In the genomic region with DNA sequence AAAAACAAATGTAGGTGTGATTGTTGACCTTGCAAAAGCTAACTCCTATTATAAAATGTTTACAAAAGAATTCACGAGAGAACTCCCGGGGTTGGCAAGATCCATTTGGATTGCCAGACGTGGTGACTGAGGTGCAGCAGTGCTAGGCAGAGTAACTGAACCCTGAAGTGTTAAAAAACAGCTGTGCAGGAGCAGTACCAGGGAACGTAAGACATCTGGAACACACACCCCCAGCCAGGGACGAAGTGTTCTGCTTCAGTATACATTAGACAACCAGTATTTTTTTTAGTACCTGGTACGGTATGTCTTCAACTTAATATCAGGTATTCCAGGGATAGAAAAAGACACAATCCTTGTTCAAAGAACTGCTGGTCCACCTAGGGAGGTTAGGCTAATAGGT, we compare ENCODE assay signal across 15 cellular contexts.
DNase-seq lines count a peak whose midpoint lies in the region; ATAC-seq and TF ChIP-seq lines count a peak whose summit lies in the region.
"Had no signal": no experiment of that assay in that cellular context is flagged by ENCODE, and none has a peak within 500 bp of the region (broad histone marks: within the 10 kb centered on the region; RNA-seq: fewer than 3 reads in every experiment).

No MANE protein-coding gene starts in this region.

- H3K27ac ChIP-seq in prostate gland = peak overlapping the region; percentile 62 to 63
- H3K27ac ChIP-seq: BLaER1 had no signal

- no peak for DNase-seq in activated T-cell treated with anti-CD3 and anti-CD28 coated beads, Interleukin-2, amount 50 U/mL, for 72 hours
- DNase-seq in activated T-cell treated with anti-CD3 and anti-CD28 coated beads, Interleukin-2, amount 50 U/mL, for 48 hours = no peak
- DNase-seq in islet precursor cell = peak; percentile 14
- peak; percentile 67 for DNase-seq in prostate gland (ENCODE audit: low spot score)
- DNase-seq in activated CD4-positive, alpha-beta T cell treated with anti-CD3 and anti-CD28 coated beads for 48 hours = no peak
- no peak for DNase-seq in DMS 273 (lab: John Stamatoyannopoulos, UW; ENCODE audit: unreplicated experiment)
- DNase-seq: 8988T; AML-193; Caco-2; CD8-positive, alpha-beta memory T cell; GF-D8; GOT3; H9 had no signal

- peaks cover 12% of the 10 kb centered on the region for H3K4me1 ChIP-seq in prostate gland (replicated peaks)
- H3K4me1 ChIP-seq: Caco-2 had no signal

- peaks cover 4 to 11% of the 10 kb centered on the region in 2 donors for H3K36me3 Mint-ChIP-seq in activated T-cell treated with anti-CD3 and anti-CD28 coated beads, Interleukin-2, amount 50 U/mL, for 72 hours (ENCODE audit: insufficient read depth in 2 of 2)

- no peaks in the 10 kb centered on the region for H3K9me3 ChIP-seq in prostate gland
- H3K9me3 ChIP-seq: BLaER1, Caco-2 had no signal

- H3K9me3 Mint-ChIP-seq in activated T-cell treated with anti-CD3 and anti-CD28 coated beads, Interleukin-2, amount 50 U/mL, for 72 hours = peaks cover 0 to 2% of the 10 kb centered on the region in 2 donors

- no peaks in the 10 kb centered on the region for H3K27me3 Mint-ChIP-seq in activated T-cell treated with anti-CD3 and anti-CD28 coated beads, Interleukin-2, amount 50 U/mL, for 72 hours (ENCODE audit: low read depth)
- H3K27me3 Mint-ChIP-seq: CD8-positive, alpha-beta memory T cell had no signal

- intact Hi-C loops in prostate gland (cut with DNase I) = no loop called here

- TF ChIP-seq POLR2A in prostate gland (IDR thresholded peaks at IDR 0.05) = no peak

- 12% methylated on average over 6 of the region's 6 CpGs for WGBS in prostate gland

- H3K36me3 ChIP-seq in prostate gland = no peaks in the 10 kb centered on the region

- H3K4me3 Mint-ChIP-seq in activated T-cell treated with anti-CD3 and anti-CD28 coated beads, Interleukin-2, amount 50 U/mL, for 72 hours = no peak overlapping the region
- H3K4me3 Mint-ChIP-seq: CD8-positive, alpha-beta memory T cell; H9 had no signal

- ATAC-seq in activated T-cell treated with anti-CD3 and anti-CD28 coated beads, Interleukin-2, amount 50 U/mL, for 72 hours (replicated peaks in 1 of 2) = no peak
- ATAC-seq in HG03342 (IDR thresholded peaks at IDR 0.05; ENCODE audit: unreplicated experiment) = no peak

- no peak overlapping the region for H3K4me3 ChIP-seq in prostate gland
- H3K4me3 ChIP-seq: BLaER1 had no signal

- peak overlapping the region; percentile 49 for H3K27ac Mint-ChIP-seq in activated T-cell treated with anti-CD3 and anti-CD28 coated beads, Interleukin-2, amount 50 U/mL, for 72 hours
- H3K27ac Mint-ChIP-seq: CD8-positive, alpha-beta memory T cell; H9 had no signal

- H3K4me1 Mint-ChIP-seq in activated T-cell treated with anti-CD3 and anti-CD28 coated beads, Interleukin-2, amount 50 U/mL, for 72 hours (ENCODE audit: low read depth) = peaks cover 29% of the 10 kb centered on the region
- H3K4me1 Mint-ChIP-seq: CD8-positive, alpha-beta memory T cell had no signal

- TF ChIP-seq CTCF in prostate gland (IDR thresholded peaks at IDR 0.05) = no peak

- no peaks in the 10 kb centered on the region for H3K27me3 ChIP-seq in prostate gland (replicated peaks; ENCODE audit: insufficient read depth)
- H3K27me3 ChIP-seq: BLaER1 had no signal

Comparison
In these comparisons a context has a peak if more than half of its experiments do, and no peak if none do; other contexts are left out.
1. DNase-seq: peak in islet precursor cell (single experiment) and prostate gland (single experiment); none in activated T-cell treated with anti-CD3 and anti-CD28 coated beads, Interleukin-2, amount 50 U/mL, for 72 hours (0 of 2), activated T-cell treated with anti-CD3 and anti-CD28 coated beads, Interleukin-2, amount 50 U/mL, for 48 hours (0 of 2), activated CD4-positive, alpha-beta T cell treated with anti-CD3 and anti-CD28 coated beads for 48 hours (single experiment) and DMS 273 (single experiment).